8 cellular contexts compared by ENCODE assay signal in genomic region chr7:100673942-100674431, GRCh38. TPM values are rescaled to one million over a fixed set of nuclear protein-coding genes. Genes with fewer than 3 reads are reported as not detected.
DNase-seq lines count a peak whose midpoint lies in the region; TF ChIP-seq lines count a peak whose summit lies in the region.

No MANE protein-coding gene starts in this region.

- peaks cover 5% of the 10 kb centered on the region for H3K36me3 Mint-ChIP-seq in neural crest cell (ENCODE audit: low read depth)

- DNase-seq in NCI-H2171 treated with DMSO at 0.1 percent for 48 hours (lab: John Stamatoyannopoulos, UW) (peak; percentile 46), NCI-H2171 (lab: John Stamatoyannopoulos, UW) (no peak), activated T-cell treated with anti-CD3 and anti-CD28 coated beads for 24 hours (ENCODE audit: low read depth) (peak; percentile 31), fibroblast of gingiva (ENCODE audit: low read depth) (peak; percentile 36), neural crest cell (ENCODE audit: low read depth, low spot score) (no peak), DMS79 treated with DMSO at 0.1 percent for 48 hours (lab: John Stamatoyannopoulos, UW) (no peak), iPS-NIHi11 (ENCODE audit: low spot score) (no peak)

- H3K4me1 Mint-ChIP-seq in neural crest cell: peaks cover 9% of the 10 kb centered on the region

- H3K36me3 ChIP-seq in KOPT-K1 (ENCODE audit: insufficient read depth, low read length): peaks cover 27% of the 10 kb centered on the region

- no peaks in the 10 kb centered on the region for H3K9me3 Mint-ChIP-seq in neural crest cell

- no peak for TF ChIP-seq CTCF in neural crest cell (conservative IDR thresholded peaks at IDR 0.05)

- H3K9me3 ChIP-seq in KOPT-K1 (ENCODE audit: insufficient read depth, low read length, poor library complexity, severe bottlenecking): no peaks in the 10 kb centered on the region

- peaks cover 23% of the 10 kb centered on the region for H3K27me3 Mint-ChIP-seq in neural crest cell (ENCODE audit: low read depth)

- H3K27ac Mint-ChIP-seq in neural crest cell (ENCODE audit: unreplicated experiment): peak overlapping the region; percentile 62

- peak overlapping the region; percentile 92 for H3K27ac ChIP-seq in KOPT-K1 (ENCODE audit: low read depth, low read length, poor library complexity, severe bottlenecking)

- H3K4me3 Mint-ChIP-seq in neural crest cell: peak overlapping the region; percentile 96

RNA-seq across cellular contexts. Expression of gene GNB2, which starts 0.4 kb away (rescaled TPM):
- total RNA-seq in neural crest cell: 215 and 229 TPM in 2 replicates

RNA-seq across cellular contexts. Expression of gene ACTL6B, which starts 17.7 kb away (rescaled TPM):
- total RNA-seq in neural crest cell: 2.4 and 3.1 TPM in 2 replicates

RNA-seq across cellular contexts. Expression of gene GIGYF1, which starts 20.1 kb away (rescaled TPM):
- 71.8 and 82.9 TPM in 2 replicates for total RNA-seq in neural crest cell

RNA-seq across cellular contexts. Expression of gene POP7, which starts 31.9 kb away (rescaled TPM):
- total RNA-seq in neural crest cell: 64.1 and 67.9 TPM in 2 replicates

RNA-seq across cellular contexts. Expression of gene TFR2, which starts 32.6 kb away (rescaled TPM):
- total RNA-seq in neural crest cell: 1.7 and 2.4 TPM in 2 replicates

Comparison
In these comparisons a context has a peak if more than half of its experiments do, and no peak if none do; other contexts are left out.
1. DNase-seq: peak in NCI-H2171 treated with DMSO at 0.1 percent for 48 hours (single experiment), activated T-cell treated with anti-CD3 and anti-CD28 coated beads for 24 hours (single experiment) and fibroblast of gingiva (single experiment); none in NCI-H2171 (single experiment), neural crest cell (single experiment), DMS79 treated with DMSO at 0.1 percent for 48 hours (single experiment) and iPS-NIHi11 (single experiment).